In the genomic region with DNA sequence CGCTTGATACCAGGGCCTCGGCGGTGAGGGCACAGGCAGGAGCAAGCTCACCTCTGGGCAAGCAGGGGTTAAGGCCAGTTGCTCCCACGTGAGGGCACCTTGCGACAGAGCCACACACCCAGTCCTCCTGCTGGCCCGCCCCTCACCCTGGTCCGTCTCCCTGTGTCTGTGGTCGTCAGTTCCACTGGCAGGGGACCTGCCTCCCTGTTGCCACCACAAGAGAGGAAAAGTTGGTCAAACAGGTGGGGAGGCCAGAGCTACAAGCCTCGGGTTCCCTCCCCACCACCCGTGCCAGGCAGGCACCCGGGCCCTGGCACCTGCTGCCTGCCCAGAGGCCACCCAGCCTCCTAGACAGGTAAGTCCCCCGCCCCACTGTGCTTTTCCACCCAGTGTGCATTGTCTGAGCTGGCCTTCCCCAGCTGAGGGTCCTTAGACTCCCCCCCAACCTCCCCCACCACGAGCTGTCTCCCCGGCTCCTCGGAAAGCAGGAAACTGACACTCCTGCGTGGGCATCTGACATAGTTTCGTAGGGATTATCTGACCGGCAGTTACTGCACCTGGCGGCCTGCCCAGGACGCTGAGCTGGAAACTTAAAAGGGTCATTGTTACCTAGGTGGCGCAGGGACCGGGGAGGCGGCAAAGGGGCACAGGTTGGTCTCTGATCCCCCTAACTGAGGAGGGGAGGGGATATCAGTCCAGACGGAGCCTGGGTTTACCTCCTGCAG, we compare ENCODE assay signal across 8 cellular contexts. TPM values are rescaled to one million over a fixed set of nuclear protein-coding genes. Genes with fewer than 3 reads are reported as not detected.
DNase-seq lines count a peak whose midpoint lies in the region; ATAC-seq and TF ChIP-seq lines count a peak whose summit lies in the region.

A gene with protein sequence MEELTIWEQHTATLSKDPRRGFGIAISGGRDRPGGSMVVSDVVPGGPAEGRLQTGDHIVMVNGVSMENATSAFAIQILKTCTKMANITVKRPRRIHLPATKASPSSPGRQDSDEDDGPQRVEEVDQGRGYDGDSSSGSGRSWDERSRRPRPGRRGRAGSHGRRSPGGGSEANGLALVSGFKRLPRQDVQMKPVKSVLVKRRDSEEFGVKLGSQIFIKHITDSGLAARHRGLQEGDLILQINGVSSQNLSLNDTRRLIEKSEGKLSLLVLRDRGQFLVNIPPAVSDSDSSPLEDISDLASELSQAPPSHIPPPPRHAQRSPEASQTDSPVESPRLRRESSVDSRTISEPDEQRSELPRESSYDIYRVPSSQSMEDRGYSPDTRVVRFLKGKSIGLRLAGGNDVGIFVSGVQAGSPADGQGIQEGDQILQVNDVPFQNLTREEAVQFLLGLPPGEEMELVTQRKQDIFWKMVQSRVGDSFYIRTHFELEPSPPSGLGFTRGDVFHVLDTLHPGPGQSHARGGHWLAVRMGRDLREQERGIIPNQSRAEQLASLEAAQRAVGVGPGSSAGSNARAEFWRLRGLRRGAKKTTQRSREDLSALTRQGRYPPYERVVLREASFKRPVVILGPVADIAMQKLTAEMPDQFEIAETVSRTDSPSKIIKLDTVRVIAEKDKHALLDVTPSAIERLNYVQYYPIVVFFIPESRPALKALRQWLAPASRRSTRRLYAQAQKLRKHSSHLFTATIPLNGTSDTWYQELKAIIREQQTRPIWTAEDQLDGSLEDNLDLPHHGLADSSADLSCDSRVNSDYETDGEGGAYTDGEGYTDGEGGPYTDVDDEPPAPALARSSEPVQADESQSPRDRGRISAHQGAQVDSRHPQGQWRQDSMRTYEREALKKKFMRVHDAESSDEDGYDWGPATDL (plus strand): TSS at position 178 of the 725 bp plus-strand sequence. CDS start 20,049 bp downstream, outside the sequence.

- intact Hi-C loops in Calu3 (cut with micrococcal nuclease; ENCODE audit: unreplicated experiment) = no loop called here
- intact Hi-C loops in breast epithelium (cut with DNase I; ENCODE audit: low total_unique reads) = no loop called here

- H3K79me2 ChIP-seq in KMS-11 (ENCODE audit: insufficient read depth, low read depth) = no peaks in the 10 kb centered on the region
- H3K79me2 ChIP-seq in neural progenitor cell (ENCODE audit: low read depth) = no peaks in the 10 kb centered on the region

- H2AFZ ChIP-seq in KMS-11 (ENCODE audit: low read depth) (peak within 1 kb of the TSS; percentile 54; the same call in 1 of the 2 replicates), neural progenitor cell (replicated peaks) (no peak within 1 kb of the TSS)

- peaks cover 18% of the 10 kb centered on the region for H3K4me1 ChIP-seq in KMS-11 (ENCODE audit: low read depth, poor library complexity, severe bottlenecking)
- peaks cover 0 to 8% of the 10 kb centered on the region in 2 donors for H3K4me1 ChIP-seq in breast epithelium
- H3K4me1 ChIP-seq in neural progenitor cell = peaks cover 9% of the 10 kb centered on the region

- no peak within 1 kb of the TSS for H3K27ac ChIP-seq in KMS-11
- H3K27ac ChIP-seq in breast epithelium = peak within 1 kb of the TSS; percentile 84 to 95
- H3K27ac ChIP-seq in neural progenitor cell = no peak within 1 kb of the TSS

- H3K27ac Mint-ChIP-seq in Calu3 (ENCODE audit: unreplicated experiment) = peak within 1 kb of the TSS; percentile 72
- H3K27ac Mint-ChIP-seq in neural progenitor cell = no peak within 1 kb of the TSS

- no peak for ATAC-seq in HG02571 (IDR thresholded peaks at IDR 0.05; ENCODE audit: unreplicated experiment)

- peaks cover 2% of the 10 kb centered on the region for H3F3A ChIP-seq in neural progenitor cell (ENCODE audit: low read depth)

- TSS peak; percentile 51 for BruUV-seq in Calu3 (replicated peaks; lab: Mats Ljungman, UMichigan)

- H3K4me1 Mint-ChIP-seq in Calu3 (ENCODE audit: low read depth, unreplicated experiment) = peaks cover 22% of the 10 kb centered on the region
- H3K4me1 Mint-ChIP-seq in neural progenitor cell = peaks cover 5% of the 10 kb centered on the region

- DNase-seq in Calu3 (peak; percentile 81), breast epithelium (ENCODE audit: low spot score in 2 of 2) (peak; percentile 79 to 84), neural progenitor cell (ENCODE audit: low spot score) (no peak), GOT3 (lab: John Stamatoyannopoulos, UW) (no peak), NCI-H187 treated with DMSO at 0.1 percent for 48 hours (lab: John Stamatoyannopoulos, UW) (no peak), RKO (ENCODE audit: low spot score) (no peak)

- H3K9ac ChIP-seq in KMS-11 (no peak within 1 kb of the TSS), neural progenitor cell (no peak within 1 kb of the TSS)

- H3K9me3 ChIP-seq in breast epithelium (no peaks in the 10 kb centered on the region), neural progenitor cell (ENCODE audit: low read depth) (no peaks in the 10 kb centered on the region)

- CTCF ChIA-PET in Calu3 (lab: Charles Lee) = interaction anchor here (0.9 to 1.7 kb wide), 3 partner anchors 9 to 141 kb away, joined by 4 to 7 read pairs (median 5); a partner anchor contains a TSS

- peak; percentile 32 for TF ChIP-seq POLR2A in breast epithelium (IDR thresholded peaks at IDR 0.05)

- H3K4me3 Mint-ChIP-seq in Calu3 (ENCODE audit: low read depth, unreplicated experiment) (peak within 1 kb of the TSS; percentile 75), neural progenitor cell (peak within 1 kb of the TSS; percentile 13)

- TF ChIP-seq CTCF in Calu3 (IDR thresholded peaks at IDR 0.05; ENCODE audit: unreplicated experiment) = no peak
- TF ChIP-seq CTCF in KMS-11 (conservative IDR thresholded peaks at IDR 0.05; ENCODE audit: low read depth, low read length) = no peak
- peak in 1 of 3 donors; percentile 10 for TF ChIP-seq CTCF in breast epithelium (IDR thresholded peaks at IDR 0.05)
- no peak for TF ChIP-seq CTCF in neural progenitor cell (IDR thresholded peaks at IDR 0.05)

- H3K36me3 ChIP-seq in KMS-11 (ENCODE audit: insufficient read depth) = no peaks in the 10 kb centered on the region
- H3K36me3 ChIP-seq in breast epithelium = no peaks in the 10 kb centered on the region
- no peaks in the 10 kb centered on the region for H3K36me3 ChIP-seq in neural progenitor cell

- H3K9me3 Mint-ChIP-seq in Calu3 (ENCODE audit: low read depth, unreplicated experiment) = no peaks in the 10 kb centered on the region
- H3K9me3 Mint-ChIP-seq in neural progenitor cell = no peaks in the 10 kb centered on the region

- no peak within 1 kb of the TSS for H3K4me3 ChIP-seq in KMS-11 (IDR thresholded peaks at IDR 0.05; ENCODE audit: insufficient read depth, low read depth, low read length)
- peak within 1 kb of the TSS in 2 of 3 donors; percentile 53 to 62 for H3K4me3 ChIP-seq in breast epithelium
- H3K4me3 ChIP-seq in neural progenitor cell = no peak within 1 kb of the TSS

- H3K4me2 ChIP-seq in KMS-11 (peak within 1 kb of the TSS; percentile 71), neural progenitor cell (peak within 1 kb of the TSS; percentile 6)

- H3K27me3 ChIP-seq in KMS-11 (ENCODE audit: insufficient read depth, low read depth) (peaks cover 15% of the 10 kb centered on the region), breast epithelium (no peaks in the 10 kb centered on the region), neural progenitor cell (no peaks in the 10 kb centered on the region)

- H3K36me3 Mint-ChIP-seq in Calu3 (ENCODE audit: insufficient read depth, unreplicated experiment) (peaks cover 42% of the 10 kb centered on the region), neural progenitor cell (no peaks in the 10 kb centered on the region)

- H3K27me3 Mint-ChIP-seq in Calu3 (ENCODE audit: unreplicated experiment) = no peaks in the 10 kb centered on the region
- peaks cover 5% of the 10 kb centered on the region for H3K27me3 Mint-ChIP-seq in neural progenitor cell (ENCODE audit: insufficient read depth, low read depth)

- H4K20me1 ChIP-seq in KMS-11 (ENCODE audit: insufficient read depth) = no peaks in the 10 kb centered on the region
- no peaks in the 10 kb centered on the region for H4K20me1 ChIP-seq in neural progenitor cell (ENCODE audit: low read depth)

RNA-seq across cellular contexts. Expression of the gene that starts here (rescaled TPM):
- total RNA-seq in Calu3 (2022) (84.8 and 111 TPM in 2 replicates), breast epithelium (10 to 100 TPM in 2 of 3 donors, under 1 TPM in 1; 0.16 to 36.6 (median 20.0) TPM), neural progenitor cell (ENCODE audit: low replicate concordance) (14.7 and 32.5 TPM in 2 replicates)

Comparison
In these comparisons a context has a peak if more than half of its experiments do, and no peak if none do; other contexts are left out.
1. DNase-seq: peak in Calu3 (single experiment) and breast epithelium (2 of 2); none in neural progenitor cell (single experiment), GOT3 (single experiment), NCI-H187 treated with DMSO at 0.1 percent for 48 hours (single experiment) and RKO (single experiment).
2. H3K27ac ChIP-seq: peak in breast epithelium (2 of 2); none in KMS-11 (single experiment) and neural progenitor cell (single experiment).
3. H3K4me3 ChIP-seq: peak in breast epithelium (2 of 3); none in KMS-11 (single experiment) and neural progenitor cell (single experiment).